ENCODE assay signal across 8 cellular contexts in the genomic region with DNA sequence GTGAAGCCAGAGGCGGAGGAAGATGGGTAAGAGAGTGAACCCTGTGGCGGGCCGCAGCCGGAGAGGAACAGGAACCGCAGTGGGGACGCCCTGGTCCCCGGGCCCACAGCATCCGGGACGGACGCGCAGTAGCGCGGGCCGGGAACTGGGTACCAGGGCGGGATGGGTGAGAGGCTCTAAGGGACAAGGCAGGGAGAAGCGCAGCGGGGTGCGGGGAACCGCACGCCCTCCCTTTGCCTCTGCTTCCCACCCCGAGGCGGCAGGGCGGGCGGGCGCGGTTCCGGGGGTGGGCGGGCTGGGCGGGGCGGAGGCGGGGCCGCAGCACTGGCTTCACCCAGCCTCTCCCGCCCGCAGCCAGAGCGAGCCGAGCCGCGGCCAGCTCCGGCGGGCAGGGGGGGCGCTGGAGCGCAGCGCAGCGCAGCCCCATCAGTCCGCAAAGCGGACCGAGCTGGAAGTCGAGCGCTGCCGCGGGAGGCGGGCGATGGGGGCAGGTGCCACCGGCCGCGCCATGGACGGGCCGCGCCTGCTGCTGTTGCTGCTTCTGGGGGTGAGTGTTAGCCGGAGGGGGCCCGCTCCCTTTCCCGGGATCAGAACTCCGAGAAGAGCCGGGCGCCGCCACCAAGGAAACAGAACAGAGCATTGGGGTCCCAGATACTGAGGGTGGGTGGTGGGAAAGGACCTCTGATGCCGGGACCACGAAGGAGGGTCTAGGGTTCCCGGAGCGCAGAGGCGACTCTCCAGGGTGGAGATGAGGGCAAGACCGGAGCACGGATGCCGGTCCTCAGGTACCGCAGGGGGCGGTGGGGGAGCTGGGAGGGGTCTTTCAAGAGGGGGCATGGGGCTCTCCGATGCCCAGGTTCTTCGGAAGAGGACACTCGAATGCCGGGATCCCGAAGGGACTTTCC. TPM values are rescaled to one million over a fixed set of nuclear protein-coding genes. Genes with fewer than 3 reads are reported as not detected.
A peak's percentile ranks its signal among the peaks of the same experiment; 100 is the strongest.
DNase-seq lines count a peak whose midpoint lies in the region; ATAC-seq and TF ChIP-seq lines count a peak whose summit lies in the region.

A gene with protein sequence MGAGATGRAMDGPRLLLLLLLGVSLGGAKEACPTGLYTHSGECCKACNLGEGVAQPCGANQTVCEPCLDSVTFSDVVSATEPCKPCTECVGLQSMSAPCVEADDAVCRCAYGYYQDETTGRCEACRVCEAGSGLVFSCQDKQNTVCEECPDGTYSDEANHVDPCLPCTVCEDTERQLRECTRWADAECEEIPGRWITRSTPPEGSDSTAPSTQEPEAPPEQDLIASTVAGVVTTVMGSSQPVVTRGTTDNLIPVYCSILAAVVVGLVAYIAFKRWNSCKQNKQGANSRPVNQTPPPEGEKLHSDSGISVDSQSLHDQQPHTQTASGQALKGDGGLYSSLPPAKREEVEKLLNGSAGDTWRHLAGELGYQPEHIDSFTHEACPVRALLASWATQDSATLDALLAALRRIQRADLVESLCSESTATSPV (plus strand): TSS at position 357 of the 905 bp plus-strand sequence. CDS start 125 bp downstream, at position 482.

- DNase-seq in AML-193 (lab: John Stamatoyannopoulos, UW) (peak; percentile 18 to 23), NCI-H2227 (lab: John Stamatoyannopoulos, UW; ENCODE audit: unreplicated experiment) (peak; percentile 84), epidermal melanocyte (ENCODE audit: insufficient read length, low spot score) (peak; percentile 57), mucosa of gallbladder (ENCODE audit: low spot score) (peak; percentile 28)
- peak; percentile 81 for DNase-seq in activated CD8-positive, alpha-beta memory T cell treated with anti-CD3 and anti-CD28 coated beads for 24 hours
- DNase-seq in stimulated activated naive CD8-positive, alpha-beta T cell treated with anti-CD3 and anti-CD28 coated beads, Interleukin-15, amount 100 ng/mL, for 72 hours: peak; percentile 38 to 44

- H3K27me3 Mint-ChIP-seq in stimulated activated naive CD8-positive, alpha-beta T cell treated with anti-CD3 and anti-CD28 coated beads, Interleukin-15, amount 100 ng/mL, for 72 hours: peaks cover 89% of the 10 kb centered on the region

- ATAC-seq in stimulated activated naive CD8-positive, alpha-beta T cell treated with anti-CD3 and anti-CD28 coated beads, Interleukin-15, amount 100 ng/mL, for 72 hours: peak; percentile 64
- ATAC-seq in HG02840 (IDR thresholded peaks at IDR 0.05; ENCODE audit: low FRiP score, unreplicated experiment): no peak

- peak; percentile 45 for TF ChIP-seq POLR2A in GM19193 (IDR thresholded peaks at IDR 0.05; ENCODE audit: extremely low read depth, insufficient read depth, insufficient read length)

- peaks cover 39% of the 10 kb centered on the region for H3K4me1 Mint-ChIP-seq in stimulated activated naive CD8-positive, alpha-beta T cell treated with anti-CD3 and anti-CD28 coated beads, Interleukin-15, amount 100 ng/mL, for 72 hours

- H3K9me3 Mint-ChIP-seq in stimulated activated naive CD8-positive, alpha-beta T cell treated with anti-CD3 and anti-CD28 coated beads, Interleukin-15, amount 100 ng/mL, for 72 hours: no peaks in the 10 kb centered on the region

- H3K27ac Mint-ChIP-seq in stimulated activated naive CD8-positive, alpha-beta T cell treated with anti-CD3 and anti-CD28 coated beads, Interleukin-15, amount 100 ng/mL, for 72 hours: no peak within 1 kb of the TSS

- H3K4me3 Mint-ChIP-seq in stimulated activated naive CD8-positive, alpha-beta T cell treated with anti-CD3 and anti-CD28 coated beads, Interleukin-15, amount 100 ng/mL, for 72 hours: peak within 1 kb of the TSS; percentile 80 to 86

RNA-seq across cellular contexts. Expression of the gene that starts here (rescaled TPM):
- 10.3 TPM for total RNA-seq in mucosa of gallbladder

Comparison
In these comparisons a context has a peak if more than half of its experiments do, and no peak if none do; other contexts are left out.
1. DNase-seq: peak in every context shown above with its lines; median percentile 84 in NCI-H2227; 81 in activated CD8-positive, alpha-beta memory T cell treated with anti-CD3 and anti-CD28 coated beads for 24 hours; 57 in epidermal melanocyte; 41 in stimulated activated naive CD8-positive, alpha-beta T cell treated with anti-CD3 and anti-CD28 coated beads, Interleukin-15, amount 100 ng/mL, for 72 hours; 28 in mucosa of gallbladder; 20 in AML-193.